1 cellular context compared by ENCODE assay signal in genomic region chr4:186622788-186623464, GRCh38.
TF ChIP-seq lines count a peak whose summit lies in the region.

No MANE protein-coding gene starts in this region.

TF ChIP-seq in SK-N-SH, 30 proteins besides CTCF, POLR2A, EP300 and RAD21 (continued from another document):
- TF ChIP-seq PBX3 (IDR thresholded peaks at IDR 0.05) = peak; percentile 54
- TF ChIP-seq MAX (IDR thresholded peaks at IDR 0.05; ENCODE audit: low read depth) = 0 out of 2 replicates have a peak, but pooled peaks have one; percentile 18
- no peak for TF ChIP-seq EZH2phosphoT487 (IDR thresholded peaks at IDR 0.05; ENCODE audit: borderline replicate concordance, low read depth)
- TF ChIP-seq TCF12 (IDR thresholded peaks at IDR 0.05) = peak; percentile 53; the same call in 1 of the 2 replicates
- no peak for TF ChIP-seq YY1 (IDR thresholded peaks at IDR 0.05; ENCODE audit: low read depth)
- no peak for TF ChIP-seq USF2 (IDR thresholded peaks at IDR 0.05; ENCODE audit: borderline replicate concordance, low read depth, low read length)
- TF ChIP-seq ZBTB33 (IDR thresholded peaks at IDR 0.05; ENCODE audit: borderline replicate concordance, low read depth) = no peak
- TF ChIP-seq FOSL2 (IDR thresholded peaks at IDR 0.05; ENCODE audit: borderline replicate concordance, low read depth) = peak; percentile 42; the same call in 1 of the 2 replicates
- TF ChIP-seq CHD2 (IDR thresholded peaks at IDR 0.05; ENCODE audit: low read length, partially characterized antibody) = no peak
- no peak for TF ChIP-seq GATA2 (CRISPR knock-in tag; IDR thresholded peaks at IDR 0.05)
- TF ChIP-seq POLR2AphosphoS5 (IDR thresholded peaks at IDR 0.05; ENCODE audit: low read depth, low read length) = no peak
- no peak for TF ChIP-seq MXI1 (IDR thresholded peaks at IDR 0.05; ENCODE audit: low read depth, low read length)
- TF ChIP-seq RFX5 (IDR thresholded peaks at IDR 0.05; ENCODE audit: low read length) = no peak
- no peak for TF ChIP-seq SMC3 (IDR thresholded peaks at IDR 0.05; ENCODE audit: low read depth, low read length)
- TF ChIP-seq SIN3A (IDR thresholded peaks at IDR 0.05; ENCODE audit: borderline replicate concordance, low read depth, low read length) = no peak
- no peak for TF ChIP-seq RXRA (IDR thresholded peaks at IDR 0.05; ENCODE audit: borderline replicate concordance, low read depth)
- no peak for TF ChIP-seq ELF1 (IDR thresholded peaks at IDR 0.05)
- no peak for TF ChIP-seq USF1 (IDR thresholded peaks at IDR 0.05; ENCODE audit: borderline replicate concordance, low read depth)
- peak; percentile 52; the same call in 1 of the 2 replicates for TF ChIP-seq JUND (IDR thresholded peaks at IDR 0.05)
- TF ChIP-seq NFIC (IDR thresholded peaks at IDR 0.05; ENCODE audit: borderline replicate concordance) = peak; percentile 56
- no peak for TF ChIP-seq FOXJ3 (CRISPR knock-in tag; IDR thresholded peaks at IDR 0.05)
- no peak for TF ChIP-seq IRF3 (IDR thresholded peaks at IDR 0.05; ENCODE audit: low read depth, low read length)
